ENCODE assay signal across 9 cellular contexts in genomic region chr3:78728406-78729145, GRCh38.
DNase-seq lines count a peak whose midpoint lies in the region; ATAC-seq, FAIRE-seq and TF ChIP-seq lines count a peak whose summit lies in the region.
"Had no signal": no experiment of that assay in that cellular context is flagged by ENCODE, and none has a peak within 500 bp of the region (broad histone marks: within the 10 kb centered on the region; RNA-seq: fewer than 3 reads in every experiment).

No MANE protein-coding gene starts in this region.

- TF ChIP-seq CTCF in astrocyte of the spinal cord (IDR thresholded peaks at IDR 0.05; ENCODE audit: low read depth, low read length) (no peak), lower leg skin (IDR thresholded peaks at IDR 0.05) (no peak)

- ATAC-seq in HG03175 (IDR thresholded peaks at IDR 0.05; ENCODE audit: unreplicated experiment) = no peak
- no peak for ATAC-seq in HG03135 (IDR thresholded peaks at IDR 0.05; ENCODE audit: unreplicated experiment)
- no peak for ATAC-seq in stimulated activated naive CD8-positive, alpha-beta T cell treated with anti-CD3 and anti-CD28 coated beads, Interleukin-15, Interleukin-2, amounts not matched to agents 100 U/mL and 50 U/mL, for 24 hours

- FAIRE-seq in A204.1 (lab: Jason Lieb, UNC) = peak; percentile 100
- FAIRE-seq in RCC 7860 (lab: Jason Lieb, UNC) = no peak

- TF ChIP-seq POLR2A in lower leg skin (IDR thresholded peaks at IDR 0.05) = no peak

- DNase-seq in NCI-H1436 treated with DMSO at 0.1 percent for 48 hours (lab: John Stamatoyannopoulos, UW) = peak; percentile 67
- DNase-seq in astrocyte of the spinal cord (ENCODE audit: low read depth, low spot score) = peak; percentile 75
- DNase-seq in lower leg skin (ENCODE audit: low spot score in 2 of 2) = peak; percentile 61 to 88
- DNase-seq in RCC 7860 (ENCODE audit: low spot score) = no peak
- no peak for DNase-seq in stimulated activated naive CD8-positive, alpha-beta T cell treated with anti-CD3 and anti-CD28 coated beads, Interleukin-15, Interleukin-2, amounts not matched to agents 100 U/mL and 50 U/mL, for 24 hours

- in situ Hi-C loops in astrocyte of the spinal cord (cut with HindIII; ENCODE audit: low sequenced_read_pairs) = no loop called here

- H3K4me3 ChIP-seq in astrocyte of the spinal cord (ENCODE audit: low read depth, low read length) (no peak overlapping the region), lower leg skin (ENCODE audit: low read depth, poor library complexity, severe bottlenecking) (no peak overlapping the region)
- H3K4me3 ChIP-seq: BLaER1 treated with 17β-estradiol and CSF1 and Interleukin-3, amounts not matched to agents 10 nM and 100 nM had no signal

- WGBS in lower leg skin, 2 donors = 30 to 39% methylated on average over 5 of the region's 5 CpGs

- intact Hi-C loops in lower leg skin (cut with DNase I; ENCODE audit: low total_unique reads) = no loop called here

Comparison
In these comparisons a context has a peak if more than half of its experiments do, and no peak if none do; other contexts are left out.
1. DNase-seq: peak in NCI-H1436 treated with DMSO at 0.1 percent for 48 hours (single experiment), astrocyte of the spinal cord (single experiment) and lower leg skin (2 of 2); none in RCC 7860 (single experiment) and stimulated activated naive CD8-positive, alpha-beta T cell treated with anti-CD3 and anti-CD28 coated beads, Interleukin-15, Interleukin-2, amounts not matched to agents 100 U/mL and 50 U/mL, for 24 hours (single experiment).